In the genomic region with DNA sequence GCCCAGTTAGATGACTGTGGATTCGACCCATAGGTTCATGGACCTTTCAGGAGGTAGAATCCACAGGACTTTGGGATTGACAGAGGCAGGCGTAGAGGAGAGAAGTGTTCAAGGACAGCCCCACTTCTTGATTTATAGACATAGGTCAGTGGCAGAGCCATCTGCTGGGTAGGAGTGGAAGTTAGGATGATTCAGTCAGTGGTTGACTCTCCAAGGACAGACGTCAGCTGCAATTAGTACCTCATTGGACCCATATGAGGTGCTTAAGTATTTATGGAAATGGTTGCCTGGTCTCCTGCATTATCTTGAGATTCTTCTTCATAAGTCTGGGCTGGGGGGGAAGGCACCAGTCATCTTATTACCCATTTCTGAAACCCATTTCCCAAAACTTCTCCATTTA, we compare ENCODE assay signal across 1 cellular context.
TF ChIP-seq lines count a peak whose summit lies in the region.

No MANE protein-coding gene starts in this region.

TF ChIP-seq in HepG2, 621 proteins besides CTCF, POLR2A, EP300 and RAD21 (continued from another document):
- TF ChIP-seq, protein P1, sequence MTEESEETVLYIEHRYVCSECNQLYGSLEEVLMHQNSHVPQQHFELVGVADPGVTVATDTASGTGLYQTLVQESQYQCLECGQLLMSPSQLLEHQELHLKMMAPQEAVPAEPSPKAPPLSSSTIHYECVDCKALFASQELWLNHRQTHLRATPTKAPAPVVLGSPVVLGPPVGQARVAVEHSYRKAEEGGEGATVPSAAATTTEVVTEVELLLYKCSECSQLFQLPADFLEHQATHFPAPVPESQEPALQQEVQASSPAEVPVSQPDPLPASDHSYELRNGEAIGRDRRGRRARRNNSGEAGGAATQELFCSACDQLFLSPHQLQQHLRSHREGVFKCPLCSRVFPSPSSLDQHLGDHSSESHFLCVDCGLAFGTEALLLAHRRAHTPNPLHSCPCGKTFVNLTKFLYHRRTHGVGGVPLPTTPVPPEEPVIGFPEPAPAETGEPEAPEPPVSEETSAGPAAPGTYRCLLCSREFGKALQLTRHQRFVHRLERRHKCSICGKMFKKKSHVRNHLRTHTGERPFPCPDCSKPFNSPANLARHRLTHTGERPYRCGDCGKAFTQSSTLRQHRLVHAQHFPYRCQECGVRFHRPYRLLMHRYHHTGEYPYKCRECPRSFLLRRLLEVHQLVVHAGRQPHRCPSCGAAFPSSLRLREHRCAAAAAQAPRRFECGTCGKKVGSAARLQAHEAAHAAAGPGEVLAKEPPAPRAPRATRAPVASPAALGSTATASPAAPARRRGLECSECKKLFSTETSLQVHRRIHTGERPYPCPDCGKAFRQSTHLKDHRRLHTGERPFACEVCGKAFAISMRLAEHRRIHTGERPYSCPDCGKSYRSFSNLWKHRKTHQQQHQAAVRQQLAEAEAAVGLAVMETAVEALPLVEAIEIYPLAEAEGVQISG (CRISPR knock-in tag; IDR thresholded peaks at IDR 0.05) = peak; percentile 52; the same call in 1 of the 2 replicates
